Comparison of ENCODE assay signal across 19 cellular contexts in genomic region chr7:21146642-21147423, GRCh38.
DNase-seq lines count a peak whose midpoint lies in the region; ATAC-seq and TF ChIP-seq lines count a peak whose summit lies in the region.
"Had no signal": no experiment of that assay in that cellular context is flagged by ENCODE, and none has a peak within 500 bp of the region (broad histone marks: within the 10 kb centered on the region; RNA-seq: fewer than 3 reads in every experiment).

No MANE protein-coding gene starts in this region.

- no peak for ATAC-seq in GM18519 (IDR thresholded peaks at IDR 0.05; ENCODE audit: low FRiP score, unreplicated experiment)
- ATAC-seq: PC-3 had no signal

- no peak overlapping the region for H3K27ac Mint-ChIP-seq in neural progenitor cell
- H3K27ac Mint-ChIP-seq: B cell; CD4-positive, alpha-beta T cell had no signal

- H3K9me3 ChIP-seq in HUES64 (ENCODE audit: insufficient read depth, low read depth, low read length) (no peaks in the 10 kb centered on the region), neural progenitor cell (ENCODE audit: low read depth) (no peaks in the 10 kb centered on the region)
- H3K9me3 ChIP-seq: SJSA1 had no signal

- H3K4me3 ChIP-seq in HUES64 (ENCODE audit: low read length) (peak overlapping the region; percentile 5; the same call in 1 of the 2 replicates), neural progenitor cell (no peak overlapping the region)
- H3K4me3 ChIP-seq: SJSA1 had no signal

- peaks cover 4% of the 10 kb centered on the region for H3F3A ChIP-seq in neural progenitor cell (ENCODE audit: low read depth)

- H3K27me3 Mint-ChIP-seq in neural progenitor cell (ENCODE audit: insufficient read depth, low read depth): no peaks in the 10 kb centered on the region

- TF ChIP-seq CTCF in neural progenitor cell (IDR thresholded peaks at IDR 0.05): no peak

- no peak overlapping the region for H3K4me3 Mint-ChIP-seq in neural progenitor cell
- H3K4me3 Mint-ChIP-seq: B cell; CD4-positive, alpha-beta T cell had no signal

- H3K4me1 ChIP-seq in HUES64 (ENCODE audit: insufficient read depth, low read length) (peaks cover 11% of the 10 kb centered on the region), neural progenitor cell (peaks cover 16% of the 10 kb centered on the region)
- H3K4me1 ChIP-seq: SJSA1 had no signal

- peak; percentile 12 for DNase-seq in NCI-H2227 (lab: John Stamatoyannopoulos, UW; ENCODE audit: unreplicated experiment)
- no peak for DNase-seq in NCI-H2227 treated with DMSO at 0.1 percent for 48 hours (lab: John Stamatoyannopoulos, UW)
- peak; percentile 53 for DNase-seq in ecto neural progenitor cell (ENCODE audit: low spot score)
- DNase-seq in neural progenitor cell (ENCODE audit: low spot score): peak; percentile 25
- DNase-seq in NCI-H2107 treated with DMSO at 0.1 percent for 48 hours (lab: John Stamatoyannopoulos, UW; ENCODE audit: unreplicated experiment): no peak
- no peak for DNase-seq in HK-2 (ENCODE audit: unreplicated experiment)
- DNase-seq: CD4-positive, alpha-beta T cell; IMR-90; Kasumi-1; NCI-H1105 treated with DMSO at 0.1 percent for 48 hours; NCI-H187; NCI-H2171 treated with DMSO at 0.1 percent for 48 hours; NCI-H524; PC-3 had no signal

- no peaks in the 10 kb centered on the region for H3K79me2 ChIP-seq in neural progenitor cell (ENCODE audit: low read depth)

- no peaks in the 10 kb centered on the region for H3K27me3 ChIP-seq in HUES64 (ENCODE audit: insufficient read depth, low read length)
- H3K27me3 ChIP-seq in neural progenitor cell: no peaks in the 10 kb centered on the region

- H3K4me1 Mint-ChIP-seq in neural progenitor cell: peaks cover 5% of the 10 kb centered on the region
- H3K4me1 Mint-ChIP-seq: B cell had no signal

- peak overlapping the region; percentile 90 for H2AFZ ChIP-seq in neural progenitor cell (replicated peaks)

- H3K4me2 ChIP-seq in neural progenitor cell: no peak overlapping the region

- H3K9ac ChIP-seq in HUES64 (ENCODE audit: low read depth, low read length): peak overlapping the region; percentile 49; the same call in 1 of the 2 replicates
- H3K9ac ChIP-seq in neural progenitor cell: no peak overlapping the region

- H3K36me3 Mint-ChIP-seq in neural progenitor cell: no peaks in the 10 kb centered on the region

- H3K27ac ChIP-seq in HUES64 (ENCODE audit: low read depth, low read length): no peak overlapping the region
- H3K27ac ChIP-seq in neural progenitor cell: no peak overlapping the region
- H3K27ac ChIP-seq: 22Rv1, SJSA1 had no signal

- H3K36me3 ChIP-seq in HUES64 (ENCODE audit: insufficient read depth, low read length): no peaks in the 10 kb centered on the region
- no peaks in the 10 kb centered on the region for H3K36me3 ChIP-seq in neural progenitor cell
- H3K36me3 ChIP-seq: SJSA1 had no signal

- no peaks in the 10 kb centered on the region for H3K9me3 Mint-ChIP-seq in neural progenitor cell
- H3K9me3 Mint-ChIP-seq: CD4-positive, alpha-beta T cell had no signal

- 67% methylated on average over 14 of the region's 14 CpGs for WGBS in HUES64

- H4K20me1 ChIP-seq in neural progenitor cell (ENCODE audit: low read depth): no peaks in the 10 kb centered on the region

Comparison
In these comparisons a context has a peak if more than half of its experiments do, and no peak if none do; other contexts are left out.
1. DNase-seq: peak in NCI-H2227 (single experiment), ecto neural progenitor cell (single experiment) and neural progenitor cell (single experiment); none in NCI-H2227 treated with DMSO at 0.1 percent for 48 hours (single experiment), NCI-H2107 treated with DMSO at 0.1 percent for 48 hours (single experiment) and HK-2 (single experiment).